Comparison of ENCODE assay signal across 9 cellular contexts in the genomic region with DNA sequence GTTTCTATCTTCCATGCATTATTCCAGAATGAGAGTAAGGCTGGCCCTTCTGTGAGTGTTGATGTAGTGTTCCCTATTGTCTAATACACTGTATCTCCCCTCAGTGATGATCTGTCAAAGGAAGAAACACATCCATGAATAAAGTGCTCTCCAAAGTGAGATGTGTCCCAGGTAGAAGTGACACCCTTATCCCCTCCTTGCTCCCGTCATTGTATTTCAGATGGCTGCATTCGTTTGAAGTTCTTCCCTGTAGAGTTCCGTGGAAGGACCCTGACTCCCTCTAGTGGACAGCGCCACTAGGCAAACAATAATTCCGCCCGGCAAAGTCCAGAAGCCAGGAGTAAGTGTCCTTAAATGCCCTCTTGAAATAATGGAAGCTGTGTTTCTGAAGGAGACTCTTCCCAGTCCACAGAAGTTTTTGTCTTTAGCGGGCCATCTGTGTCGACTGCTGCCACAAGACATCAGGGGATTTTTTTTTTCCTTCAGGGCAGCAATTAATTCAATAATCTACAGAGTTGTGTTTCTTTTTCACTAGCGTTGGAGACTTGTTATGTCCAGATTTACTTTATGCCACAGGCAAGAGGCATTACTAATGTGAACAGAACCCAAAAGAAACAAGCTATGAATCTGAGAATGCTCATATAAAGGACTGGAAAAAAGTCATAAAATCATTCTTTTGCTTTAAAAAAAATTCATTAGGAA.
DNase-seq lines count a peak whose midpoint lies in the region; ATAC-seq and TF ChIP-seq lines count a peak whose summit lies in the region.
"Had no signal": no experiment of that assay in that cellular context is flagged by ENCODE, and none has a peak within 500 bp of the region (broad histone marks: within the 10 kb centered on the region; RNA-seq: fewer than 3 reads in every experiment).

No MANE protein-coding gene starts in this region.

- POLR2A ChIA-PET in activated CD8-positive, alpha-beta T cell treated with anti-CD3 and anti-CD28 coated beads, Interleukin-2, amount 10 ng/mL, durations not matched to agents 7 days and 5 days (lab: Charles Lee), result no interaction called here

- CTCF ChIA-PET in activated CD8-positive, alpha-beta T cell treated with anti-CD3 and anti-CD28 coated beads, Interleukin-2, amount 10 ng/mL, durations not matched to agents 7 days and 5 days (lab: Charles Lee), result interaction anchor here (0.7 to 2.7 kb wide), 21 partner anchors 10 to 823 kb away, joined by 3 to 27 read pairs (median 3); no protein-coding TSS in a partner anchor

- H3K27ac ChIP-seq in endodermal cell (ENCODE audit: low read depth, low read length), result no peak overlapping the region

- peak; percentile 53 for DNase-seq in COR-L47 (lab: John Stamatoyannopoulos, UW)
- DNase-seq in GM20000 (ENCODE audit: low spot score), result peak; percentile 61
- peak; percentile 49 for DNase-seq in HPDE6-E6E7 (ENCODE audit: extremely low spot score)
- peak; percentile 81 for DNase-seq in NCI-H82 treated with DMSO at 0.1 percent for 48 hours (lab: John Stamatoyannopoulos, UW; ENCODE audit: unreplicated experiment)
- peak; percentile 69 for DNase-seq in activated CD8-positive, alpha-beta T cell treated with anti-CD3 and anti-CD28 coated beads, Interleukin-2, amount 10 ng/mL, durations not matched to agents 7 days and 5 days
- peak; percentile 95 for DNase-seq in endodermal cell
- peak; percentile 94 for DNase-seq in midbrain (lab: John Stamatoyannopoulos, UW)
- DNase-seq in stimulated activated CD8-positive, alpha-beta memory T cell treated with anti-CD3 and anti-CD28 coated beads, Interleukin-4, amount 100 ng/mL, for 48 hours, result peak; percentile 77

- no peaks in the 10 kb centered on the region for H3K36me3 Mint-ChIP-seq in activated CD8-positive, alpha-beta T cell treated with anti-CD3 and anti-CD28 coated beads, Interleukin-2, amount 10 ng/mL, durations not matched to agents 7 days and 5 days (ENCODE audit: low read depth)
- no peaks in the 10 kb centered on the region for H3K36me3 Mint-ChIP-seq in endodermal cell (ENCODE audit: low read depth)
- H3K36me3 Mint-ChIP-seq: activated naive CD4-positive, alpha-beta T cell treated with anti-CD3 and anti-CD28 coated beads, Interleukin-2, amount 50 U/mL, for 24 hours had no signal

- H3K9me3 Mint-ChIP-seq in activated CD8-positive, alpha-beta T cell treated with anti-CD3 and anti-CD28 coated beads, Interleukin-2, amount 10 ng/mL, durations not matched to agents 7 days and 5 days (ENCODE audit: insufficient read depth), result no peaks in the 10 kb centered on the region
- H3K9me3 Mint-ChIP-seq in endodermal cell, result no peaks in the 10 kb centered on the region
- H3K9me3 Mint-ChIP-seq: activated naive CD4-positive, alpha-beta T cell treated with anti-CD3 and anti-CD28 coated beads, Interleukin-2, amount 50 U/mL, for 24 hours had no signal

- H3K27me3 ChIP-seq in endodermal cell (ENCODE audit: control insufficient read depth, insufficient read depth, low read length, poor library complexity, severe bottlenecking), result peaks cover 36% of the 10 kb centered on the region

- ATAC-seq in activated CD8-positive, alpha-beta T cell treated with anti-CD3 and anti-CD28 coated beads, Interleukin-2, amount 10 ng/mL, durations not matched to agents 7 days and 5 days, result peak; percentile 88

- 7 to 14% methylated on average over 5 to 9 of the region's 9 CpGs for WGBS in endodermal cell (ENCODE audit: insufficient coverage in 1 of 2, insufficient read length in 1 of 2), 2 experiments

- no peaks in the 10 kb centered on the region for H3K4me1 ChIP-seq in endodermal cell (ENCODE audit: control insufficient read depth, insufficient read depth, low read length)

- H3K4me3 ChIP-seq in endodermal cell (ENCODE audit: low read length), result no peak overlapping the region

- H3K27ac Mint-ChIP-seq in activated CD8-positive, alpha-beta T cell treated with anti-CD3 and anti-CD28 coated beads, Interleukin-2, amount 10 ng/mL, durations not matched to agents 7 days and 5 days, result no peak overlapping the region
- H3K27ac Mint-ChIP-seq in endodermal cell, result no peak overlapping the region
- H3K27ac Mint-ChIP-seq: activated naive CD4-positive, alpha-beta T cell treated with anti-CD3 and anti-CD28 coated beads, Interleukin-2, amount 50 U/mL, for 24 hours had no signal

- TF ChIP-seq CTCF in GM20000 (IDR thresholded peaks at IDR 0.05; ENCODE audit: extremely low read depth, missing control alignments) (peak; percentile 72), endodermal cell (conservative IDR thresholded peaks at IDR 0.05) (peak; percentile 94)

- H3K36me3 ChIP-seq in endodermal cell (ENCODE audit: control insufficient read depth, insufficient read depth, low read length), result no peaks in the 10 kb centered on the region

- H3K4me1 Mint-ChIP-seq in activated CD8-positive, alpha-beta T cell treated with anti-CD3 and anti-CD28 coated beads, Interleukin-2, amount 10 ng/mL, durations not matched to agents 7 days and 5 days (ENCODE audit: low read depth), result peaks cover 6% of the 10 kb centered on the region
- peaks cover 12% of the 10 kb centered on the region for H3K4me1 Mint-ChIP-seq in endodermal cell

- H3K9me3 ChIP-seq in endodermal cell (ENCODE audit: control insufficient read depth, low read length), result no peaks in the 10 kb centered on the region

- H3K27me3 Mint-ChIP-seq in activated CD8-positive, alpha-beta T cell treated with anti-CD3 and anti-CD28 coated beads, Interleukin-2, amount 10 ng/mL, durations not matched to agents 7 days and 5 days (ENCODE audit: low read depth), result peaks cover 12% of the 10 kb centered on the region
- H3K27me3 Mint-ChIP-seq in endodermal cell (ENCODE audit: insufficient read depth), result peaks cover 45% of the 10 kb centered on the region

- no peak overlapping the region for H3K9ac ChIP-seq in endodermal cell (ENCODE audit: extremely low read depth, low read length, poor library complexity, severe bottlenecking)

- no peak overlapping the region for H3K4me3 Mint-ChIP-seq in activated CD8-positive, alpha-beta T cell treated with anti-CD3 and anti-CD28 coated beads, Interleukin-2, amount 10 ng/mL, durations not matched to agents 7 days and 5 days
- H3K4me3 Mint-ChIP-seq in endodermal cell, result no peak overlapping the region
- H3K4me3 Mint-ChIP-seq: activated naive CD4-positive, alpha-beta T cell treated with anti-CD3 and anti-CD28 coated beads, Interleukin-2, amount 50 U/mL, for 24 hours had no signal
